ENCODE assay signal across 1 cellular context in genomic region chr1:37792943-37793686, GRCh38.
TF ChIP-seq lines count a peak whose summit lies in the region.

No MANE protein-coding gene starts in this region.

TF ChIP-seq in H1, 55 proteins besides CTCF, POLR2A, EP300 and RAD21:
- no peak for TF ChIP-seq SIN3A (conservative IDR thresholded peaks at IDR 0.05 in 1 of 2, IDR thresholded peaks at IDR 0.05 in 1 of 2; ENCODE audit: low read depth in 1 of 2, low read length in 2 of 2)
- peak; percentile 28; the same call in 1 of the 2 replicates for TF ChIP-seq SUZ12 (IDR thresholded peaks at IDR 0.05; ENCODE audit: low read length)
